Comparison of ENCODE assay signal across 1 cellular context in genomic region chr2:27264753-27265535, GRCh38.
TF ChIP-seq lines count a peak whose summit lies in the region.

No MANE protein-coding gene starts in this region.

TF ChIP-seq in HepG2, 621 proteins besides CTCF, POLR2A, EP300 and RAD21 (continued from another document and continues in another):
- TF ChIP-seq AFF4 (CRISPR knock-in tag; IDR thresholded peaks at IDR 0.05) = no peak
- TF ChIP-seq ZNF546 (CRISPR knock-in tag; conservative IDR thresholded peaks at IDR 0.05) = peak; percentile 81; the same call in 1 of the 2 replicates
- peak; percentile 96; the same call in 1 of the 2 replicates for TF ChIP-seq NFKB2 (CRISPR knock-in tag; IDR thresholded peaks at IDR 0.05; ENCODE audit: borderline replicate concordance)
- no peak for TF ChIP-seq ZNF124 (CRISPR knock-in tag; IDR thresholded peaks at IDR 0.05)
- TF ChIP-seq NFAT5 (CRISPR knock-in tag; IDR thresholded peaks at IDR 0.05) = peak; percentile 79; the same call in 1 of the 2 replicates
- TF ChIP-seq TOPORS (CRISPR knock-in tag; IDR thresholded peaks at IDR 0.05) = no peak
- no peak for TF ChIP-seq ZNF337 (CRISPR knock-in tag; IDR thresholded peaks at IDR 0.05; ENCODE audit: borderline replicate concordance, low read depth)
- no peak for TF ChIP-seq ZNF766 (CRISPR knock-in tag; IDR thresholded peaks at IDR 0.05; ENCODE audit: borderline replicate concordance)
- TF ChIP-seq ASH2L (IDR thresholded peaks at IDR 0.05; ENCODE audit: insufficient read length, low read depth, low read length) = no peak
- peak; percentile 72 for TF ChIP-seq UBTF (CRISPR knock-in tag; IDR thresholded peaks at IDR 0.05)
- TF ChIP-seq ZNF570 (CRISPR knock-in tag; IDR thresholded peaks at IDR 0.05; ENCODE audit: borderline replicate concordance) = no peak
- TF ChIP-seq ZNF83 (CRISPR knock-in tag; IDR thresholded peaks at IDR 0.05; ENCODE audit: borderline replicate concordance) = no peak
- TF ChIP-seq TSC22D2 (CRISPR knock-in tag; IDR thresholded peaks at IDR 0.05; ENCODE audit: borderline replicate concordance) = no peak; the same call in 1 of the 2 replicates
- TF ChIP-seq NFKBIZ (CRISPR knock-in tag; IDR thresholded peaks at IDR 0.05) = peak; percentile 69; the same call in 1 of the 2 replicates
- no peak for TF ChIP-seq SIX1 (CRISPR knock-in tag; IDR thresholded peaks at IDR 0.05; ENCODE audit: borderline replicate concordance)
- TF ChIP-seq GABPB1 (CRISPR knock-in tag; IDR thresholded peaks at IDR 0.05) = peak; percentile 79
- no peak for TF ChIP-seq TP53 (CRISPR knock-in tag; conservative IDR thresholded peaks at IDR 0.05)
- 0 out of 2 replicates have a peak, but pooled peaks have one; percentile 31 for TF ChIP-seq PRDM10 (CRISPR knock-in tag; IDR thresholded peaks at IDR 0.05; ENCODE audit: low read depth)
- TF ChIP-seq ZUFSP (CRISPR knock-in tag; IDR thresholded peaks at IDR 0.05; ENCODE audit: borderline replicate concordance) = no peak
- TF ChIP-seq LBX2 (CRISPR knock-in tag; IDR thresholded peaks at IDR 0.05; ENCODE audit: borderline replicate concordance) = 0 out of 2 replicates have a peak, but pooled peaks have one; percentile 46
- TF ChIP-seq FOSL2 (CRISPR knock-in tag; IDR thresholded peaks at IDR 0.05) = peak; percentile 68
- no peak for TF ChIP-seq HOXA7 (CRISPR knock-in tag; IDR thresholded peaks at IDR 0.05)
- no peak for TF ChIP-seq TCF12 (IDR thresholded peaks at IDR 0.05)
- no peak for TF ChIP-seq TCF12 (CRISPR knock-in tag; IDR thresholded peaks at IDR 0.05)
- no peak; the same call in 1 of the 2 replicates for TF ChIP-seq SMAD3 (CRISPR knock-in tag; IDR thresholded peaks at IDR 0.05)
- no peak for TF ChIP-seq SNAPC4 (CRISPR knock-in tag; IDR thresholded peaks at IDR 0.05)
- TF ChIP-seq FOXP1 (IDR thresholded peaks at IDR 0.05) = no peak
- peak; percentile 43; the same call in 1 of the 2 replicates for TF ChIP-seq FOXP1 (CRISPR knock-in tag; IDR thresholded peaks at IDR 0.05)
- TF ChIP-seq PPARG (CRISPR knock-in tag; conservative IDR thresholded peaks at IDR 0.05) = 0 out of 2 replicates have a peak, but pooled peaks have one; percentile 35
- TF ChIP-seq ZSCAN22 (CRISPR knock-in tag; IDR thresholded peaks at IDR 0.05) = no peak
- TF ChIP-seq E2F2 (CRISPR knock-in tag; IDR thresholded peaks at IDR 0.05; ENCODE audit: borderline replicate concordance) = no peak
- TF ChIP-seq ZNF230 (CRISPR knock-in tag; IDR thresholded peaks at IDR 0.05) = no peak
